ENCODE assay signal across 8 cellular contexts in the genomic region with DNA sequence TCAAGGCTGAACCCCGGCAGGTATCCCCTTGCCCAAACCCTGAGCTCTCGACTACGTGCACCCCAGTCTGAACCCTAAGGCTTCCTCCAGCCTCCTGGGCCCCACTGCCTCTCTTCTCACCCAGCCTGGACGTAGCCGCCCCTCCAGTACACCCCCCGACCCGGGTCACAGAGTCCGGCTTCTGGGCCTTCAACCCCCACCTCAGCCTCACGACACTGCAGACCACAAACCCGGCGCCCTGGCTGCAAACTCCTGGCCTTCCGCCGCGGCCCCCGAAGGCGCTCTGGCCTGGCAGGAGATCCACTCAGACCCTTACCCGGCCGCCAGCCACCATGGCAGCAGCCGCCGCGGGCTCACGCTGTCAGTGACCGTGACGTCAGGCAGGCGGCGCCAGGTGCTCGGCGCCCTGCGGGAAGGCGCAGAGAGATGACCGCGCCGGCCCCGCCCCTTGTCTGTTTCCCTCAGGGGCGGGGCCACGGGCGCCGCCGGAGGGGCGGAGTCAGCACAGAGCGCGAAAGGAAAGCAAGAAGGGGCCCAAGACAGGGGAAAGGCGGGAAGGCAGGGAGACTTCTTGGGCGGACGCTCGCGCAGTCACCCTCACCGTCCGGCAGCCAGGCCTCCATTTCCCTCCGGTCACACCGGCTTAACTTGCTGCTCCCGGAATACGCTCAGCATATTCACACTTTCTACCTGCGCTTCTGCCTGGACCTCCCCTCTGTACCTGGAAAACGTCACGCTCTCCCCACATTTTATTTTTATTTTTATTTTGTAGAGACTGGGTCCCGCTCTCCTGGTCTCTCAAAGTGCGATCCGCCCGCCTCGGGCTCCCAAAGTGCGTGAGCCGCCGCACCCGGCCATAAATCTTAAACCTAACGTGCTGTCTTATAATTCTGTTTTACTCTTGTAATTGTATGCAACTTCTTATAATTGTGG. TPM values are rescaled to one million over a fixed set of nuclear protein-coding genes. Genes with fewer than 3 reads are reported as not detected.
DNase-seq lines count a peak whose midpoint lies in the region; ATAC-seq, FAIRE-seq and TF ChIP-seq lines count a peak whose summit lies in the region.

A gene with protein sequence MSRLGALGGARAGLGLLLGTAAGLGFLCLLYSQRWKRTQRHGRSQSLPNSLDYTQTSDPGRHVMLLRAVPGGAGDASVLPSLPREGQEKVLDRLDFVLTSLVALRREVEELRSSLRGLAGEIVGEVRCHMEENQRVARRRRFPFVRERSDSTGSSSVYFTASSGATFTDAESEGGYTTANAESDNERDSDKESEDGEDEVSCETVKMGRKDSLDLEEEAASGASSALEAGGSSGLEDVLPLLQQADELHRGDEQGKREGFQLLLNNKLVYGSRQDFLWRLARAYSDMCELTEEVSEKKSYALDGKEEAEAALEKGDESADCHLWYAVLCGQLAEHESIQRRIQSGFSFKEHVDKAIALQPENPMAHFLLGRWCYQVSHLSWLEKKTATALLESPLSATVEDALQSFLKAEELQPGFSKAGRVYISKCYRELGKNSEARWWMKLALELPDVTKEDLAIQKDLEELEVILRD (minus strand): TSS at position 372 of the 933 bp plus-strand sequence. CDS start 471 bp downstream, outside the sequence.

- WGBS in adipose tissue, 3 donors, result 1% methylated on average over 65 to 66 of the region's 66 CpGs
- 1 to 2% methylated on average over 20 to 66 of the region's 66 CpGs for WGBS in upper lobe of left lung, 2 donors

- H3K27ac ChIP-seq in adipose tissue (ENCODE audit: low read depth, low read length), result no peak within 1 kb of the TSS
- peak within 1 kb of the TSS; percentile 79 to 93 (median 90) for H3K27ac ChIP-seq in upper lobe of left lung

- TF ChIP-seq POLR2A in GM12891 (IDR thresholded peaks at IDR 0.05; ENCODE audit: low read depth, low read length), result peak; percentile 93
- peak in 3 of 4 donors; percentile 51 to 90 (median 85) for TF ChIP-seq POLR2A in upper lobe of left lung (IDR thresholded peaks at IDR 0.05)

- peak; percentile 95 for FAIRE-seq in GM12891 (lab: Jason Lieb, UNC)

- peak; percentile 92 for DNase-seq in GM12891 (ENCODE audit: insufficient read length, low spot score)
- DNase-seq in NCI-H146 treated with DMSO at 0.1 percent for 48 hours (lab: John Stamatoyannopoulos, UW; ENCODE audit: unreplicated experiment), result peak; percentile 72
- DNase-seq in T-helper 1 cell, result peak; percentile 87 to 96 (median 91)
- DNase-seq in cardiac septum (ENCODE audit: low spot score), result peak; percentile 96
- peak; percentile 97 for DNase-seq in posterior vena cava (ENCODE audit: low spot score)
- peak; percentile 96 to 99 for DNase-seq in upper lobe of left lung

- peak; percentile 88 for ATAC-seq in HG02798 (IDR thresholded peaks at IDR 0.05; ENCODE audit: poor library complexity, unreplicated experiment)
- peak; percentile 99 to 100 for ATAC-seq in upper lobe of left lung (ENCODE audit: low FRiP score in 2 of 2)

- peaks cover 10 to 24% (median 20%) of the 10 kb centered on the region in 4 donors for H3K4me1 ChIP-seq in upper lobe of left lung

- no peaks in the 10 kb centered on the region for H3K9me3 ChIP-seq in upper lobe of left lung

- no peak for TF ChIP-seq EP300 in upper lobe of left lung (IDR thresholded peaks at IDR 0.05)

- peaks cover 6 to 24% (median 13%) of the 10 kb centered on the region in 4 donors for H3K36me3 ChIP-seq in upper lobe of left lung

- peak in 5 of 6 experiments; percentile 23 to 54 (median 31) for TF ChIP-seq CTCF in upper lobe of left lung (IDR thresholded peaks at IDR 0.05)

- peak within 1 kb of the TSS; percentile 75 to 97 (median 89) for H3K4me3 ChIP-seq in upper lobe of left lung

- H3K27me3 ChIP-seq in upper lobe of left lung, result no peaks in the 10 kb centered on the region

- intact Hi-C loops in cardiac septum (cut with DNase I), result loop anchor here (1.0 to 10.0 kb wide), 4 partner anchors 52 to 160 kb away; a partner anchor contains a TSS
- intact Hi-C loops in posterior vena cava (cut with DNase I), result no loop called here

TF ChIP-seq in GM12891, 5 proteins besides CTCF, POLR2A, EP300 and RAD21:
- TF ChIP-seq POU2F2 (IDR thresholded peaks at IDR 0.05; ENCODE audit: low read depth, low read length) (no peak), PAX5 (IDR thresholded peaks at IDR 0.05; ENCODE audit: insufficient read depth, low read length, severe bottlenecking) (no peak), POLR2AphosphoS5 (IDR thresholded peaks at IDR 0.05; ENCODE audit: low read depth, low read length) (peak; percentile 91)

RNA-seq across cellular contexts. Expression of the gene that starts here (rescaled TPM):
- 17.4 TPM for polyA plus RNA-seq in GM12891 (2012; ENCODE audit: low read depth, missing spikeins)
- 10 to 100 TPM; 28.9 to 87.2 (median 41.9) TPM for polyA plus RNA-seq in adipose tissue
- 21.1 TPM for total RNA-seq in cardiac septum
- total RNA-seq in posterior vena cava, result 10 to 100 TPM; 22.3 to 23.6 TPM
- total RNA-seq in upper lobe of left lung, result 100 to 1,000 TPM in 4 of 6 donors, 10 to 100 TPM in 2; 57.3 to 123 (median 105) TPM
